ENCODE assay signal across 9 cellular contexts in the genomic region with DNA sequence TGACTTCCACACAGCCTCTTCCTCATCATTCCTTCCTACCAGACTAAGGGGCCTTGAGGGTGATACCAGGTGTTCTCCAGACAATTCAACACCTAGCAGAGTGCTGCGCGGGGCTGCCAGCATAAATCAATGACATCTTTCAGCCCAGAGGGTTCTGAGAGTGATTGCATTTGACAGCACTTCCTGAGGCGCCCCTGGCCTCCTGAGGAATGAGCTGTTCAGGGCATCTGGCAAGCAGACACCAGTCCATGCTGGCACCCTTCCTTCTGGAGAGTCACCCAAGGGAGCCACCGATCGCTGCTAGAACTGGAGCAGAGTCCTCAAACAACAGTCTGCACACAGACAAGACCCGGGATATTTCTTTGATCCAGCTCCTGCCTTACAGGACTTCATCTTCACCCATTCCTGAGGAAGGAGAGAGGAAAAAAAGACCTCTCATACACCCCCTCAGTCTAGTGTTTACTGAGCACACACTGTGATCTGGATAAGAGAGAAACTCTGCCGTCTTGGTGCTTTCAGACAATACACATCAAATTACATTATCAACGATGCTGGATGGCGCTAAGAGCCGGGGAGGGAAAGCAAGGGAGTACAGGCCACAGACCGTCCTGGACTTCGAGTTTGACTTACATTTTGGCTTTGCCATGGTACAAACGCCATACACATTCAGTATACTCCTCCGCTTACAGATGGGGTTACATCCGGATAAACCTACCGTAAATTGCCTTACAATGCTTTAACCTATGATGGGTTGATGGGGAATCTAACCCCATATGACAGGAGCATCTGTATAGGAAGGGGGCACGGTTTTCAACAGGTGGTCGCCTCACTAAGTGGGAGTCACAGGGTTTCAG. TPM values are rescaled to one million over a fixed set of nuclear protein-coding genes. Genes with fewer than 3 reads are reported as not detected.
DNase-seq lines count a peak whose midpoint lies in the region; ATAC-seq and TF ChIP-seq lines count a peak whose summit lies in the region.
"Had no signal": no experiment of that assay in that cellular context is flagged by ENCODE, and none has a peak within 500 bp of the region (broad histone marks: within the 10 kb centered on the region; RNA-seq: fewer than 3 reads in every experiment).

No MANE protein-coding gene starts in this region.

- H3K9me3 ChIP-seq in iPS-15b (ENCODE audit: control insufficient read depth, insufficient read depth, low read length), result no peaks in the 10 kb centered on the region
- H3K9me3 ChIP-seq in stomach, result no peaks in the 10 kb centered on the region

- TF ChIP-seq POLR2A in stomach (IDR thresholded peaks at IDR 0.05), result no peak

- H3K27me3 ChIP-seq in iPS-15b (ENCODE audit: control insufficient read depth, insufficient read depth, low read length) (peaks cover 13% of the 10 kb centered on the region), stomach (peaks cover 0 to 6% (median 2%) of the 10 kb centered on the region in 3 donors)

- WGBS in stomach, 5 donors, result 54 to 77% (median 70%) methylated on average over 17 to 18 of the region's 18 CpGs

- H3K27me3 Mint-ChIP-seq in activated T-cell treated with anti-CD3 and anti-CD28 coated beads, Interleukin-2, amount 50 U/mL, for 24 hours, result peaks cover 11% of the 10 kb centered on the region
- peaks cover 24% of the 10 kb centered on the region for H3K27me3 Mint-ChIP-seq in WTC11 (ENCODE audit: low read depth)

- TF ChIP-seq CTCF in WTC11 (IDR thresholded peaks at IDR 0.05) (no peak), stomach (IDR thresholded peaks at IDR 0.05) (no peak)

- no peak for TF ChIP-seq EP300 in stomach (IDR thresholded peaks at IDR 0.05)

- ATAC-seq in WTC11 (no peak), GM21360 (IDR thresholded peaks at IDR 0.05; ENCODE audit: unreplicated experiment) (no peak), GM21423 (IDR thresholded peaks at IDR 0.05; ENCODE audit: unreplicated experiment) (no peak)

- peaks cover 2% of the 10 kb centered on the region for H3K36me3 ChIP-seq in iPS-15b (ENCODE audit: control insufficient read depth, insufficient read depth, low read length)
- no peaks in the 10 kb centered on the region for H3K36me3 ChIP-seq in stomach

- peaks cover 8% of the 10 kb centered on the region for H3K36me3 Mint-ChIP-seq in activated T-cell treated with anti-CD3 and anti-CD28 coated beads, Interleukin-2, amount 50 U/mL, for 24 hours (ENCODE audit: low read depth)
- H3K36me3 Mint-ChIP-seq in WTC11, result no peaks in the 10 kb centered on the region

- peak overlapping the region; percentile 89 for H3K4me3 ChIP-seq in iPS-15b (ENCODE audit: low read depth, low read length)
- peak overlapping the region in 2 of 4 donors; percentile 54 to 77 for H3K4me3 ChIP-seq in stomach

- no peak overlapping the region for H3K9ac ChIP-seq in iPS-15b (ENCODE audit: low read depth, low read length)

- no peaks in the 10 kb centered on the region for H3K9me3 Mint-ChIP-seq in activated T-cell treated with anti-CD3 and anti-CD28 coated beads, Interleukin-2, amount 50 U/mL, for 24 hours
- no peaks in the 10 kb centered on the region for H3K9me3 Mint-ChIP-seq in WTC11

- H3K4me1 ChIP-seq in iPS-15b (ENCODE audit: control insufficient read depth, insufficient read depth, low read length) (no peaks in the 10 kb centered on the region), stomach (peaks cover 17 to 53% (median 36%) of the 10 kb centered on the region in 4 donors)

- peak overlapping the region in 3 of 5 donors; percentile 95 to 99 (median 98) for H3K27ac ChIP-seq in stomach

- peaks cover 23% of the 10 kb centered on the region for H3K4me1 Mint-ChIP-seq in activated T-cell treated with anti-CD3 and anti-CD28 coated beads, Interleukin-2, amount 50 U/mL, for 24 hours (ENCODE audit: low read depth)
- peaks cover 15% of the 10 kb centered on the region for H3K4me1 Mint-ChIP-seq in WTC11

- no peak for DNase-seq in activated T-cell treated with anti-CD3 and anti-CD28 coated beads, Interleukin-2, amount 50 U/mL, for 24 hours
- DNase-seq in activated T-cell treated with anti-CD3 and anti-CD28 coated beads, Interleukin-2, amount 50 U/mL, for 1 hour, result no peak
- DNase-seq in WTC11 (ENCODE audit: low spot score) (no peak), stomach (no peak)
- no peak for DNase-seq in activated CD4-positive, CD25-positive, alpha-beta regulatory T cell (lab: John Stamatoyannopoulos, UW)
- DNase-seq: GF-D8 had no signal

- intact Hi-C loops in stomach (cut with DNase I; ENCODE audit: low total_unique reads), result no loop called here

- H3K27ac Mint-ChIP-seq in activated T-cell treated with anti-CD3 and anti-CD28 coated beads, Interleukin-2, amount 50 U/mL, for 24 hours, result peak overlapping the region; percentile 100
- peak overlapping the region; percentile 49; the same call in 1 of the 2 replicates for H3K27ac Mint-ChIP-seq in WTC11

- POLR2A ChIA-PET in WTC11 (lab: Charles Lee), result no interaction called here

- CTCF ChIA-PET in WTC11 (lab: Charles Lee), result interaction anchor here (0.6 to 2.5 kb wide), 4 partner anchors 25 to 352 kb away, joined by 3 to 24 read pairs (median 6); partner anchors contain the start of gene GAA

- peak overlapping the region; percentile 96 for H3K4me3 Mint-ChIP-seq in activated T-cell treated with anti-CD3 and anti-CD28 coated beads, Interleukin-2, amount 50 U/mL, for 24 hours
- peak overlapping the region; percentile 91 for H3K4me3 Mint-ChIP-seq in WTC11

TF ChIP-seq in WTC11, 78 proteins besides CTCF, POLR2A, EP300 and RAD21 (continues in another document):
- no peak for TF ChIP-seq OVOL2 (CRISPR knock-in tag; IDR thresholded peaks at IDR 0.05; ENCODE audit: borderline replicate concordance)
- no peak for TF ChIP-seq HMGXB4 (CRISPR knock-in tag; IDR thresholded peaks at IDR 0.05)
- no peak for TF ChIP-seq NFATC4 (CRISPR knock-in tag; IDR thresholded peaks at IDR 0.05)
- TF ChIP-seq ELF4 (CRISPR knock-in tag; IDR thresholded peaks at IDR 0.05; ENCODE audit: low read depth), result no peak
- TF ChIP-seq, protein P1, sequence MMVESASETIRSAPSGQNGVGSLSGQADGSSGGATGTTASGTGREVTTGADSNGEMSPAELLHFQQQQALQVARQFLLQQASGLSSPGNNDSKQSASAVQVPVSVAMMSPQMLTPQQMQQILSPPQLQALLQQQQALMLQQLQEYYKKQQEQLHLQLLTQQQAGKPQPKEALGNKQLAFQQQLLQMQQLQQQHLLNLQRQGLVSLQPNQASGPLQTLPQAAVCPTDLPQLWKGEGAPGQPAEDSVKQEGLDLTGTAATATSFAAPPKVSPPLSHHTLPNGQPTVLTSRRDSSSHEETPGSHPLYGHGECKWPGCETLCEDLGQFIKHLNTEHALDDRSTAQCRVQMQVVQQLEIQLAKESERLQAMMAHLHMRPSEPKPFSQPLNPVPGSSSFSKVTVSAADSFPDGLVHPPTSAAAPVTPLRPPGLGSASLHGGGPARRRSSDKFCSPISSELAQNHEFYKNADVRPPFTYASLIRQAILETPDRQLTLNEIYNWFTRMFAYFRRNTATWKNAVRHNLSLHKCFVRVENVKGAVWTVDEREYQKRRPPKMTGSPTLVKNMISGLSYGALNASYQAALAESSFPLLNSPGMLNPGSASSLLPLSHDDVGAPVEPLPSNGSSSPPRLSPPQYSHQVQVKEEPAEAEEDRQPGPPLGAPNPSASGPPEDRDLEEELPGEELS (CRISPR knock-in tag; IDR thresholded peaks at IDR 0.05), result no peak
- TF ChIP-seq, protein P2, sequence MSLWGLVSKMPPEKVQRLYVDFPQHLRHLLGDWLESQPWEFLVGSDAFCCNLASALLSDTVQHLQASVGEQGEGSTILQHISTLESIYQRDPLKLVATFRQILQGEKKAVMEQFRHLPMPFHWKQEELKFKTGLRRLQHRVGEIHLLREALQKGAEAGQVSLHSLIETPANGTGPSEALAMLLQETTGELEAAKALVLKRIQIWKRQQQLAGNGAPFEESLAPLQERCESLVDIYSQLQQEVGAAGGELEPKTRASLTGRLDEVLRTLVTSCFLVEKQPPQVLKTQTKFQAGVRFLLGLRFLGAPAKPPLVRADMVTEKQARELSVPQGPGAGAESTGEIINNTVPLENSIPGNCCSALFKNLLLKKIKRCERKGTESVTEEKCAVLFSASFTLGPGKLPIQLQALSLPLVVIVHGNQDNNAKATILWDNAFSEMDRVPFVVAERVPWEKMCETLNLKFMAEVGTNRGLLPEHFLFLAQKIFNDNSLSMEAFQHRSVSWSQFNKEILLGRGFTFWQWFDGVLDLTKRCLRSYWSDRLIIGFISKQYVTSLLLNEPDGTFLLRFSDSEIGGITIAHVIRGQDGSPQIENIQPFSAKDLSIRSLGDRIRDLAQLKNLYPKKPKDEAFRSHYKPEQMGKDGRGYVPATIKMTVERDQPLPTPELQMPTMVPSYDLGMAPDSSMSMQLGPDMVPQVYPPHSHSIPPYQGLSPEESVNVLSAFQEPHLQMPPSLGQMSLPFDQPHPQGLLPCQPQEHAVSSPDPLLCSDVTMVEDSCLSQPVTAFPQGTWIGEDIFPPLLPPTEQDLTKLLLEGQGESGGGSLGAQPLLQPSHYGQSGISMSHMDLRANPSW (CRISPR knock-in tag; conservative IDR thresholded peaks at IDR 0.05; ENCODE audit: low read depth), result no peak
- TF ChIP-seq NFE2L1 (CRISPR knock-in tag; IDR thresholded peaks at IDR 0.05), result no peak
- no peak for TF ChIP-seq ATF1 (CRISPR knock-in tag; IDR thresholded peaks at IDR 0.05)
- no peak for TF ChIP-seq ZNF138 (CRISPR knock-in tag; conservative IDR thresholded peaks at IDR 0.05)

RNA-seq across cellular contexts. Expression of gene NPTX1, which starts 23.1 kb away (rescaled TPM):
- total RNA-seq in WTC11 (2021) (9.7 to 15.1 TPM (median 10.8 TPM) in 3 replicates), stomach (1 to 10 TPM in 4 of 5 donors, under 1 TPM in 1; 0.43 to 9.3 (median 5.8) TPM)
- under 1 TPM in 2 of 3 donors, not detected in 1; 0.31 to 0.53 TPM for polyA plus RNA-seq in stomach

RNA-seq across cellular contexts. Expression of gene ENDOV, which starts 38.4 kb away (rescaled TPM):
- total RNA-seq in WTC11 (2021), result 18.1 to 25.2 TPM (median 20.6 TPM) in 3 replicates
- total RNA-seq in stomach, result 100 to 1,000 TPM in 1 of 5 donors, 10 to 100 TPM in 2, 1 to 10 TPM in 2; 2.3 to 122 (median 13.0) TPM
- 10 to 100 TPM; 11.4 to 17.4 (median 13.4) TPM for polyA plus RNA-seq in stomach
